Comparison of ENCODE assay signal across 17 cellular contexts in the genomic region with DNA sequence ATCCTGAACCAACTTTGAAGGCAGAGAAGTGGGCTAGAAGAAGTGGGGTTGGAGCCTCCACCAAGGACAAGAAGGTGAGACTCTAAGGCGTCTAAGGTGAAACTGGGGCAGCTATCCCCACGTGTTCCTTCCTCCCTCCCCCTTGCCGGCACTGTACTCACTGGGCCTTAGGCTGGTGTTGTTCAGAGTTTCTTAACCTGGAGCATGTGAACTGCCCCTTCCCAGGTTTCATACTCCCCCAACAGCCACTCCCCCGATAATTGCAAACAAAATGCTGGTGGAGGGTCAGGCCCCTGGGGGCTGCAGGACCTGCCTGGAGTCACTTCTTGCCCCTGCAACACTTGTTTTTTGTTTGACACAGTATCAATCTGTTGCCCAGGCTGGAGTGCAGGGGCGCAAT. TPM values are rescaled to one million over a fixed set of nuclear protein-coding genes. Genes with fewer than 3 reads are reported as not detected.
A peak's percentile ranks its signal among the peaks of the same experiment; 100 is the strongest.
DNase-seq lines count a peak whose midpoint lies in the region; ATAC-seq and TF ChIP-seq lines count a peak whose summit lies in the region.
"Had no signal": no experiment of that assay in that cellular context is flagged by ENCODE, and none has a peak within 500 bp of the region (broad histone marks: within the 10 kb centered on the region; RNA-seq: fewer than 3 reads in every experiment).

No MANE protein-coding gene starts in this region.

- no peak overlapping the region for H4K12ac ChIP-seq in trophoblast cell (ENCODE audit: low read depth, low read length)

- H3K27me3 ChIP-seq in BLaER1 treated with 17β-estradiol and CSF1 and Interleukin-3, amounts not matched to agents 10 nM and 100 nM = peaks cover 0 to 4% (median 0%) of the 10 kb centered on the region in 11 experiments; a peak in 1 of 22 replicates
- peaks cover 24% of the 10 kb centered on the region for H3K27me3 ChIP-seq in OCI-LY3 (ENCODE audit: low read depth, low read length)
- H3K27me3 ChIP-seq in mesenchymal stem cell (ENCODE audit: control insufficient read depth in 1 of 2, insufficient read depth in 1 of 2, low read length in 2 of 2) = no peaks in the 10 kb centered on the region
- H3K27me3 ChIP-seq in trophoblast cell (ENCODE audit: insufficient read depth, low read length) = no peaks in the 10 kb centered on the region
- H3K27me3 ChIP-seq in ovary = no peaks in the 10 kb centered on the region
- H3K27me3 ChIP-seq in gastroesophageal sphincter = no peaks in the 10 kb centered on the region

- DNase-seq in mesenchymal stem cell (no peak), trophoblast cell (no peak), ovary (no peak)
- no peak for DNase-seq in activated CD8-positive, alpha-beta T cell treated with anti-CD3 and anti-CD28 coated beads, Interleukin-2, amount 10 ng/mL, durations not matched to agents 7 days and 5 days
- DNase-seq: C1 segment of cervical spinal cord, DMS 273 treated with DMSO at 0.1 percent for 48 hours, GF-D8, KBM-7, MV-4-11, NCI-H1417 treated with DMSO at 0.1 percent for 48 hours, NCI-H2029, NCI-H2171 treated with DMSO at 0.1 percent for 48 hours, NCI-H446 treated with DMSO at 0.1 percent for 48 hours, NCI-H774 had no signal

- no peak overlapping the region for H3K4me3 Mint-ChIP-seq in activated CD8-positive, alpha-beta T cell treated with anti-CD3 and anti-CD28 coated beads, Interleukin-2, amount 10 ng/mL, durations not matched to agents 7 days and 5 days

- H3K36me3 Mint-ChIP-seq in activated CD8-positive, alpha-beta T cell treated with anti-CD3 and anti-CD28 coated beads, Interleukin-2, amount 10 ng/mL, durations not matched to agents 7 days and 5 days (ENCODE audit: low read depth) = no peaks in the 10 kb centered on the region

- H3K27me3 Mint-ChIP-seq in activated CD8-positive, alpha-beta T cell treated with anti-CD3 and anti-CD28 coated beads, Interleukin-2, amount 10 ng/mL, durations not matched to agents 7 days and 5 days (ENCODE audit: low read depth) = peaks cover 20% of the 10 kb centered on the region

- H2BK5ac ChIP-seq in mesenchymal stem cell (ENCODE audit: low read depth, low read length, poor library complexity, severe bottlenecking) (no peak overlapping the region), trophoblast cell (ENCODE audit: low read depth, low read length, poor library complexity) (peak overlapping the region; percentile 81)

- no peaks in the 10 kb centered on the region for H3K36me3 ChIP-seq in BLaER1 treated with 17β-estradiol and CSF1 and Interleukin-3, amounts not matched to agents 10 nM and 100 nM
- H3K36me3 ChIP-seq in OCI-LY3 (replicated peaks; ENCODE audit: low read depth, low read length) (no peaks in the 10 kb centered on the region), mesenchymal stem cell (ENCODE audit: control insufficient read depth in 1 of 2, insufficient read depth in 2 of 2, low read depth in 1 of 2, low read length in 2 of 2) (no peaks in the 10 kb centered on the region), trophoblast cell (ENCODE audit: control insufficient read depth in 1 of 2, insufficient read depth in 2 of 2, low read length in 2 of 2) (no peaks in the 10 kb centered on the region), ovary (no peaks in the 10 kb centered on the region), gastroesophageal sphincter (no peaks in the 10 kb centered on the region)

- H2BK12ac ChIP-seq in mesenchymal stem cell (ENCODE audit: low read length in 2 of 2) (peak overlapping the region in 1 of 2 experiments; percentile 86), trophoblast cell (ENCODE audit: low read length) (peak overlapping the region; percentile 98)

- WGBS in mesenchymal stem cell = 93% methylated on average over 5 of the region's 5 CpGs
- no CpG with 5 or more reads among the region's 5 CpGs for WGBS in trophoblast cell (ENCODE audit: extremely low coverage, insufficient coverage, insufficient read length)
- WGBS in ovary, 3 donors = 85 to 91% (median 89%) methylated on average over 5 of the region's 5 CpGs
- 45 to 100% methylated on average over 1 to 2 of the region's 5 CpGs for WGBS in gastroesophageal sphincter (ENCODE audit: low coverage in 1 of 2), 2 donors

- H3K79me1 ChIP-seq in mesenchymal stem cell (replicated peaks; ENCODE audit: low read length, poor library complexity, severe bottlenecking) (no peaks in the 10 kb centered on the region), trophoblast cell (ENCODE audit: low read length) (peaks cover 65% of the 10 kb centered on the region)

- POLR2A ChIA-PET in activated CD8-positive, alpha-beta T cell treated with anti-CD3 and anti-CD28 coated beads, Interleukin-2, amount 10 ng/mL, durations not matched to agents 7 days and 5 days (lab: Charles Lee) = no interaction called here

- H2BK15ac ChIP-seq in mesenchymal stem cell (ENCODE audit: low read depth, poor library complexity, severe bottlenecking) = no peak overlapping the region

- H4K8ac ChIP-seq in mesenchymal stem cell (ENCODE audit: low read length) (no peak overlapping the region), trophoblast cell (ENCODE audit: low read depth, low read length) (peak overlapping the region; percentile 50)

- no peaks in the 10 kb centered on the region for H3K9me3 Mint-ChIP-seq in activated CD8-positive, alpha-beta T cell treated with anti-CD3 and anti-CD28 coated beads, Interleukin-2, amount 10 ng/mL, durations not matched to agents 7 days and 5 days (ENCODE audit: insufficient read depth)

- H2BK120ac ChIP-seq in mesenchymal stem cell (ENCODE audit: low read depth, low read length) (no peak overlapping the region), trophoblast cell (ENCODE audit: insufficient read depth, low read length, poor library complexity) (peak overlapping the region; percentile 99)

- H2AK5ac ChIP-seq in mesenchymal stem cell (ENCODE audit: low read length, severe bottlenecking) = peak overlapping the region; percentile 87
- H2AK5ac ChIP-seq in trophoblast cell (ENCODE audit: low read length) = peak overlapping the region; percentile 71

- H3K4me1 Mint-ChIP-seq in activated CD8-positive, alpha-beta T cell treated with anti-CD3 and anti-CD28 coated beads, Interleukin-2, amount 10 ng/mL, durations not matched to agents 7 days and 5 days (ENCODE audit: low read depth) = peaks cover 13% of the 10 kb centered on the region

- peaks cover 45 to 91% (median 68%) of the 10 kb centered on the region in 10 experiments for H3K4me1 ChIP-seq in BLaER1 treated with 17β-estradiol and CSF1 and Interleukin-3, amounts not matched to agents 10 nM and 100 nM
- peaks cover 55% of the 10 kb centered on the region for H3K4me1 ChIP-seq in OCI-LY3 (ENCODE audit: low read length)
- H3K4me1 ChIP-seq in mesenchymal stem cell (ENCODE audit: control insufficient read depth, insufficient read depth, low read depth, low read length) = peaks cover 37% of the 10 kb centered on the region
- H3K4me1 ChIP-seq in trophoblast cell (ENCODE audit: control insufficient read depth in 1 of 2, insufficient read depth in 2 of 2, low read length in 2 of 2) = peaks cover 61 to 68% of the 10 kb centered on the region in 2 experiments
- H3K4me1 ChIP-seq in ovary (ENCODE audit: insufficient read depth) = peaks cover 16% of the 10 kb centered on the region
- peaks cover 0 to 20% (median 13%) of the 10 kb centered on the region in 3 donors for H3K4me1 ChIP-seq in gastroesophageal sphincter

- H3K79me2 ChIP-seq in OCI-LY3 (ENCODE audit: low read length) (no peaks in the 10 kb centered on the region), trophoblast cell (ENCODE audit: control insufficient read depth, insufficient read depth, low read length, poor library complexity) (peaks cover 17% of the 10 kb centered on the region)

- H4K91ac ChIP-seq in mesenchymal stem cell (ENCODE audit: low read length) (no peak overlapping the region), trophoblast cell (ENCODE audit: low read depth, low read length) (peak overlapping the region; percentile 96)

- peak overlapping the region in 9 of 11 experiments; percentile 72 to 86 (median 84); a peak in 14 of 22 replicates for H3K27ac ChIP-seq in BLaER1 treated with 17β-estradiol and CSF1 and Interleukin-3, amounts not matched to agents 10 nM and 100 nM
- H3K27ac ChIP-seq in OCI-LY3 (ENCODE audit: low read length) (no peak overlapping the region), mesenchymal stem cell (ENCODE audit: low read length, poor library complexity, severe bottlenecking) (peak overlapping the region; percentile 99), trophoblast cell (ENCODE audit: low read depth, low read length) (peak overlapping the region; percentile 43), ovary (no peak overlapping the region), gastroesophageal sphincter (no peak overlapping the region)

- TF ChIP-seq EP300 in ovary (IDR thresholded peaks at IDR 0.05) (no peak), gastroesophageal sphincter (IDR thresholded peaks at IDR 0.05) (no peak)

- H4K20me1 ChIP-seq in BLaER1 treated with 17β-estradiol and CSF1 and Interleukin-3, amounts not matched to agents 10 nM and 100 nM = no peaks in the 10 kb centered on the region
- H4K20me1 ChIP-seq in OCI-LY3 (ENCODE audit: insufficient read depth, low read length) = no peaks in the 10 kb centered on the region

- peak overlapping the region; percentile 86 to 98 (median 97) for H3K4me2 ChIP-seq in BLaER1 treated with 17β-estradiol and CSF1 and Interleukin-3, amounts not matched to agents 10 nM and 100 nM
- H3K4me2 ChIP-seq in OCI-LY3 (ENCODE audit: low read length) = 0 out of 2 replicates have a peak overlapping the region, but pooled peaks have one; percentile 54
- H3K4me2 ChIP-seq in mesenchymal stem cell (ENCODE audit: low read length, poor library complexity, severe bottlenecking) = no peak overlapping the region
- H3K4me2 ChIP-seq in trophoblast cell (ENCODE audit: low read length) = no peak overlapping the region

- TF ChIP-seq POLR2A in ovary (IDR thresholded peaks at IDR 0.05) = no peak
- no peak for TF ChIP-seq POLR2A in gastroesophageal sphincter (IDR thresholded peaks at IDR 0.05)

- no peak overlapping the region for H3K4me3 ChIP-seq in BLaER1 treated with 17β-estradiol and CSF1 and Interleukin-3, amounts not matched to agents 10 nM and 100 nM
- H3K4me3 ChIP-seq in OCI-LY3 (ENCODE audit: low read length) = no peak overlapping the region
- H3K4me3 ChIP-seq in mesenchymal stem cell (ENCODE audit: insufficient read depth in 1 of 2, low read depth in 1 of 2, low read length in 2 of 2) = no peak overlapping the region
- no peak overlapping the region for H3K4me3 ChIP-seq in trophoblast cell (ENCODE audit: low read depth, low read length)
- no peak overlapping the region for H3K4me3 ChIP-seq in ovary
- H3K4me3 ChIP-seq in gastroesophageal sphincter = no peak overlapping the region

- H3K9me3 ChIP-seq in BLaER1 treated with 17β-estradiol and CSF1 and Interleukin-3, amounts not matched to agents 10 nM and 100 nM (replicated peaks in 1 of 11) = no peaks in the 10 kb centered on the region
- H3K9me3 ChIP-seq in OCI-LY3 (ENCODE audit: insufficient read depth, low read length) (no peaks in the 10 kb centered on the region), mesenchymal stem cell (ENCODE audit: control insufficient read depth, low read length) (no peaks in the 10 kb centered on the region), trophoblast cell (ENCODE audit: insufficient read depth, low read depth, low read length) (peaks cover 4% of the 10 kb centered on the region), ovary (no peaks in the 10 kb centered on the region), gastroesophageal sphincter (no peaks in the 10 kb centered on the region)

- intact Hi-C loops in ovary (cut with DNase I) = loop anchor here in 1 of 4 donors (10.0 kb wide), 1 partner anchor 112 kb away; no protein-coding TSS in a partner anchor

- peak overlapping the region in 2 of 11 experiments; percentile 63 to 68; a peak in 3 of 22 replicates for H3K9ac ChIP-seq in BLaER1 treated with 17β-estradiol and CSF1 and Interleukin-3, amounts not matched to agents 10 nM and 100 nM
- H3K9ac ChIP-seq in OCI-LY3 (ENCODE audit: low read length) (no peak overlapping the region), mesenchymal stem cell (ENCODE audit: low read length) (no peak overlapping the region), trophoblast cell (ENCODE audit: low read length) (no peak overlapping the region)

- H3K14ac ChIP-seq in mesenchymal stem cell (ENCODE audit: low read length in 2 of 2) (no peak overlapping the region), trophoblast cell (ENCODE audit: low read length) (peak overlapping the region; percentile 71)

- ATAC-seq in gastroesophageal sphincter = no peak
- ATAC-seq in activated CD8-positive, alpha-beta T cell treated with anti-CD3 and anti-CD28 coated beads, Interleukin-2, amount 10 ng/mL, durations not matched to agents 7 days and 5 days = no peak

- no peak overlapping the region for H2AFZ ChIP-seq in OCI-LY3 (ENCODE audit: low read depth, low read length)
- no peak overlapping the region for H2AFZ ChIP-seq in mesenchymal stem cell (ENCODE audit: low read depth, low read length)
- H2AFZ ChIP-seq in trophoblast cell (ENCODE audit: insufficient read depth, low read length, poor library complexity) = peak overlapping the region; percentile 17

- CTCF ChIA-PET in activated CD8-positive, alpha-beta T cell treated with anti-CD3 and anti-CD28 coated beads, Interleukin-2, amount 10 ng/mL, durations not matched to agents 7 days and 5 days (lab: Charles Lee) = interaction anchor here (1.0 kb wide), 1 partner anchor 79 kb away, joined by 3 read pairs; no protein-coding TSS in a partner anchor

- no peak overlapping the region for H3K27ac Mint-ChIP-seq in activated CD8-positive, alpha-beta T cell treated with anti-CD3 and anti-CD28 coated beads, Interleukin-2, amount 10 ng/mL, durations not matched to agents 7 days and 5 days

- H3K23ac ChIP-seq in mesenchymal stem cell (ENCODE audit: low read length in 2 of 2) = no peak overlapping the region
- H3K23ac ChIP-seq in trophoblast cell (ENCODE audit: low read length) = no peak overlapping the region

- H3K18ac ChIP-seq in mesenchymal stem cell (ENCODE audit: low read depth in 1 of 2, low read length in 2 of 2) (peak overlapping the region in 1 of 2 experiments; percentile 26), trophoblast cell (ENCODE audit: low read length) (peak overlapping the region; percentile 82)

- H3K4ac ChIP-seq in mesenchymal stem cell (ENCODE audit: low read depth in 1 of 2, low read length in 2 of 2) = peak overlapping the region in 1 of 2 experiments; percentile 51
- H3K4ac ChIP-seq in trophoblast cell (ENCODE audit: low read depth, low read length) = peak overlapping the region; percentile 19

- TF ChIP-seq CTCF in OCI-LY3 (IDR thresholded peaks at IDR 0.05; ENCODE audit: low read depth, low read length) = no peak
- TF ChIP-seq CTCF in ovary (IDR thresholded peaks at IDR 0.05) = no peak
- no peak for TF ChIP-seq CTCF in gastroesophageal sphincter (IDR thresholded peaks at IDR 0.05)

RNA-seq across cellular contexts. Expression of gene SOCS3, which starts 7.3 kb away (rescaled TPM):
- polyA plus RNA-seq in mesenchymal stem cell (2013, experiment 1 of 2) = 64.5 TPM
- polyA plus RNA-seq in mesenchymal stem cell (2013, experiment 2 of 2) = 62.3 TPM
- polyA plus RNA-seq in trophoblast cell (2013) = 33.2 and 33.8 TPM in 2 replicates
- total RNA-seq in ovary (100 to 1,000 TPM in 2 of 7 donors, 10 to 100 TPM in 5; 14.4 to 284 (median 56.5) TPM), gastroesophageal sphincter (100 to 1,000 TPM in 1 of 4 donors, 10 to 100 TPM in 3; 11.5 to 423 (median 38.2) TPM)
- 10 to 100 TPM; 21.9 to 69.5 TPM for polyA plus RNA-seq in ovary
- total RNA-seq in activated CD8-positive, alpha-beta T cell treated with anti-CD3 and anti-CD28 coated beads, Interleukin-2, amount 10 ng/mL, durations not matched to agents 7 days and 5 days = 1 to 10 TPM; 9.1 TPM

RNA-seq across cellular contexts. Expression of gene PGS1, which starts 11.3 kb away (rescaled TPM):
- 21.8 TPM for polyA plus RNA-seq in mesenchymal stem cell (2013, experiment 1 of 2)
- 22.1 TPM for polyA plus RNA-seq in mesenchymal stem cell (2013, experiment 2 of 2)
- polyA plus RNA-seq in trophoblast cell (2013) = 23.9 and 26.5 TPM in 2 replicates
- total RNA-seq in ovary (10 to 100 TPM; 27.2 to 50.2 (median 37.6) TPM), gastroesophageal sphincter (10 to 100 TPM; 24.1 to 53.0 (median 38.8) TPM)
- 10 to 100 TPM; 13.5 to 28.7 TPM for polyA plus RNA-seq in ovary
- total RNA-seq in activated CD8-positive, alpha-beta T cell treated with anti-CD3 and anti-CD28 coated beads, Interleukin-2, amount 10 ng/mL, durations not matched to agents 7 days and 5 days = 10 to 100 TPM; 46.5 to 51.0 TPM

Comparison
In these comparisons a context has a peak if more than half of its experiments do, and no peak if none do; other contexts are left out.
1. H3K27ac ChIP-seq: peak in BLaER1 treated with 17β-estradiol and CSF1 and Interleukin-3, amounts not matched to agents 10 nM and 100 nM (9 of 11), mesenchymal stem cell (single experiment) and trophoblast cell (single experiment); none in OCI-LY3 (single experiment), ovary (0 of 2) and gastroesophageal sphincter (0 of 4).
2. H3K4me2 ChIP-seq: peak in BLaER1 treated with 17β-estradiol and CSF1 and Interleukin-3, amounts not matched to agents 10 nM and 100 nM (11 of 11) and OCI-LY3 (single experiment); none in mesenchymal stem cell (single experiment) and trophoblast cell (single experiment).